In the genomic region with DNA sequence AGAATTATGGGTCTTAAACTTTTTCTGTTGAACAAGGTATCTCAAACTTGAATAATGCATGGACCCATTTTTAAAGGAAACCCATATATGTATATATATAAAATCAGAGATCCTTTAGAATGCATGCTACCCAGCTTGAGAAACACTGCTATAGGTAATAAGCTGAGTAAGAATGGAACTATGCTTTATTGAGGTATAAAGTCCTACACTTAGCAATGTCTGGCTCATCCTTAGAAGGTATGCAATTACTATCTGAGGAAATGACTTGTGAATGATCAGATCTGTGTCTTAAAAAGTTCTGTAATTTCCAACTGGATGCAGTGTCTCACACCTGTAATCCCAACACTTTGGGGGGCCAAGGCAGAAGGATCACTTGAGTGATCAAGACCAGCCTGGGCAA, we compare ENCODE assay signal across 24 cellular contexts. TPM values are rescaled to one million over a fixed set of nuclear protein-coding genes. Genes with fewer than 3 reads are reported as not detected.
DNase-seq lines count a peak whose midpoint lies in the region; ATAC-seq and TF ChIP-seq lines count a peak whose summit lies in the region.
"Had no signal": no experiment of that assay in that cellular context is flagged by ENCODE, and none has a peak within 500 bp of the region (broad histone marks: within the 10 kb centered on the region; RNA-seq: fewer than 3 reads in every experiment).

No MANE protein-coding gene starts in this region.

- CTCF ChIA-PET in activated CD4-positive, alpha-beta T cell treated with anti-CD3 and anti-CD28 coated beads for 36 hours (lab: Charles Lee), result interaction anchor here (3.5 to 5.7 kb wide), 4 partner anchors 11 to 61 kb away, joined by 11 to 75 read pairs (median 41); a partner anchor contains a TSS

- POLR2A ChIA-PET in activated CD4-positive, alpha-beta T cell treated with anti-CD3 and anti-CD28 coated beads for 36 hours (lab: Charles Lee), result interaction anchor here (0.6 to 3.2 kb wide), 2 partner anchors 10 to 15 kb away, joined by 3 to 23 read pairs; no protein-coding TSS in a partner anchor

- peaks cover 28% of the 10 kb centered on the region for H3K79me2 ChIP-seq in Loucy (ENCODE audit: insufficient read depth, low read length)

- no peak for DNase-seq in activated CD4-positive, alpha-beta T cell treated with anti-CD3 and anti-CD28 coated beads for 36 hours
- DNase-seq in activated CD4-positive, alpha-beta T cell treated with anti-CD3 and anti-CD28 coated beads for 4 hours, result no peak
- no peak for DNase-seq in activated naive CD8-positive, alpha-beta T cell treated with anti-CD3 and anti-CD28 coated beads, Interleukin-2, amount 50 U/mL, for 24 hours
- DNase-seq in thyroid gland, result no peak
- DNase-seq: 8988T, H7, islet precursor cell, left ventricle myocardium superior, NCI-H1092, NCI-H187 treated with DMSO at 0.1 percent for 48 hours, NCI-H524 treated with DMSO at 0.1 percent for 48 hours, right cardiac atrium, stomach, T-helper 17 cell had no signal

- ATAC-seq in activated CD4-positive, alpha-beta T cell treated with anti-CD3 and anti-CD28 coated beads for 36 hours, result peak; percentile 30
- no peak for ATAC-seq in activated naive CD8-positive, alpha-beta T cell treated with anti-CD3 and anti-CD28 coated beads, Interleukin-2, amount 50 U/mL, for 24 hours
- no peak for ATAC-seq in esophagus mucosa
- no peak for ATAC-seq in HG03439 (IDR thresholded peaks at IDR 0.05; ENCODE audit: unreplicated experiment)
- ATAC-seq: HepG2, left ventricle myocardium superior, right cardiac atrium, T-helper 17 cell had no signal

- H3K27me3 Mint-ChIP-seq in activated CD4-positive, alpha-beta T cell treated with anti-CD3 and anti-CD28 coated beads for 36 hours, result no peaks in the 10 kb centered on the region
- no peaks in the 10 kb centered on the region for H3K27me3 Mint-ChIP-seq in activated naive CD8-positive, alpha-beta T cell treated with anti-CD3 and anti-CD28 coated beads, Interleukin-2, amount 50 U/mL, for 24 hours
- H3K27me3 Mint-ChIP-seq: T-helper 17 cell had no signal

- H3K4me1 Mint-ChIP-seq in activated CD4-positive, alpha-beta T cell treated with anti-CD3 and anti-CD28 coated beads for 36 hours, result peaks cover 62% of the 10 kb centered on the region
- peaks cover 63% of the 10 kb centered on the region for H3K4me1 Mint-ChIP-seq in activated naive CD8-positive, alpha-beta T cell treated with anti-CD3 and anti-CD28 coated beads, Interleukin-2, amount 50 U/mL, for 24 hours

- TF ChIP-seq POLR2A in thyroid gland (IDR thresholded peaks at IDR 0.05), result no peak

- peaks cover 23% of the 10 kb centered on the region for H3F3A ChIP-seq in Loucy (ENCODE audit: low read depth)

- H3K4me2 ChIP-seq in BLaER1 (peak overlapping the region; percentile 92), Loucy (ENCODE audit: low read depth, low read length, poor library complexity, severe bottlenecking) (peak overlapping the region; percentile 99)

- no peak overlapping the region for H2AFZ ChIP-seq in Loucy (ENCODE audit: low read length)

- H3K9ac ChIP-seq in BLaER1 (no peak overlapping the region), Loucy (ENCODE audit: low read depth, low read length, poor library complexity, severe bottlenecking) (peak overlapping the region; percentile 94)

- no peak overlapping the region for H3K4me3 Mint-ChIP-seq in activated CD4-positive, alpha-beta T cell treated with anti-CD3 and anti-CD28 coated beads for 36 hours
- peak overlapping the region; percentile 52 for H3K4me3 Mint-ChIP-seq in activated naive CD8-positive, alpha-beta T cell treated with anti-CD3 and anti-CD28 coated beads, Interleukin-2, amount 50 U/mL, for 24 hours
- H3K4me3 Mint-ChIP-seq: neural crest cell, T-helper 17 cell, type B pancreatic cell had no signal

- H3K4me3 ChIP-seq in BLaER1 (no peak overlapping the region), Loucy (ENCODE audit: low read length, poor library complexity, severe bottlenecking) (peak overlapping the region; percentile 89), thyroid gland (replicated peaks in 1 of 3) (no peak overlapping the region)
- H3K4me3 ChIP-seq: SJSA1, stomach had no signal

- intact Hi-C loops in activated CD4-positive, alpha-beta T cell treated with anti-CD3 and anti-CD28 coated beads for 36 hours (cut with DNase I, micrococcal nuclease), result loop anchor here in 1 of 2 experiments (5.0 kb wide), 1 partner anchor 565 kb away; no protein-coding TSS in a partner anchor
- intact Hi-C loops in thyroid gland (cut with DNase I), result no loop called here

- H3K27ac ChIP-seq in BLaER1 (no peak overlapping the region), thyroid gland (no peak overlapping the region)
- H3K27ac ChIP-seq: SJSA1 had no signal

- no peaks in the 10 kb centered on the region for H3K27me3 ChIP-seq in BLaER1
- no peaks in the 10 kb centered on the region for H3K27me3 ChIP-seq in Loucy (ENCODE audit: insufficient read depth, low read length, poor library complexity, severe bottlenecking)
- H3K27me3 ChIP-seq in thyroid gland, result no peaks in the 10 kb centered on the region
- H3K27me3 ChIP-seq: SJSA1, stomach had no signal

- no peaks in the 10 kb centered on the region for H4K20me1 ChIP-seq in BLaER1
- peaks cover 5% of the 10 kb centered on the region for H4K20me1 ChIP-seq in Loucy (ENCODE audit: insufficient read depth, low read length, poor library complexity, severe bottlenecking)

- peaks cover 62% of the 10 kb centered on the region for H3K36me3 Mint-ChIP-seq in activated CD4-positive, alpha-beta T cell treated with anti-CD3 and anti-CD28 coated beads for 36 hours (ENCODE audit: low read depth)
- H3K36me3 Mint-ChIP-seq in activated naive CD8-positive, alpha-beta T cell treated with anti-CD3 and anti-CD28 coated beads, Interleukin-2, amount 50 U/mL, for 24 hours (ENCODE audit: low read depth), result peaks cover 62% of the 10 kb centered on the region
- H3K36me3 Mint-ChIP-seq: type B pancreatic cell had no signal

- H3K9me3 ChIP-seq in BLaER1, result no peaks in the 10 kb centered on the region
- H3K9me3 ChIP-seq in Loucy (ENCODE audit: insufficient read depth, low read depth, low read length), result no peaks in the 10 kb centered on the region
- H3K9me3 ChIP-seq in thyroid gland, result no peaks in the 10 kb centered on the region
- H3K9me3 ChIP-seq: SJSA1, stomach had no signal

- H3K9me2 ChIP-seq in Loucy (replicated peaks; ENCODE audit: low read depth, low read length), result no peaks in the 10 kb centered on the region

- peaks cover 2% of the 10 kb centered on the region for H3K9me3 Mint-ChIP-seq in activated CD4-positive, alpha-beta T cell treated with anti-CD3 and anti-CD28 coated beads for 36 hours (ENCODE audit: low read depth)
- H3K9me3 Mint-ChIP-seq in activated naive CD8-positive, alpha-beta T cell treated with anti-CD3 and anti-CD28 coated beads, Interleukin-2, amount 50 U/mL, for 24 hours, result no peaks in the 10 kb centered on the region
- H3K9me3 Mint-ChIP-seq: neural crest cell, type B pancreatic cell had no signal

- no peak for TF ChIP-seq CTCF in Loucy (conservative IDR thresholded peaks at IDR 0.05; ENCODE audit: low read length)
- TF ChIP-seq CTCF in thyroid gland (IDR thresholded peaks at IDR 0.05), result no peak

- H3K27ac Mint-ChIP-seq in activated CD4-positive, alpha-beta T cell treated with anti-CD3 and anti-CD28 coated beads for 36 hours, result no peak overlapping the region
- no peak overlapping the region for H3K27ac Mint-ChIP-seq in activated naive CD8-positive, alpha-beta T cell treated with anti-CD3 and anti-CD28 coated beads, Interleukin-2, amount 50 U/mL, for 24 hours
- H3K27ac Mint-ChIP-seq: T-helper 17 cell, type B pancreatic cell had no signal

- peaks cover 51% of the 10 kb centered on the region for H3K4me1 ChIP-seq in BLaER1
- peaks cover 38% of the 10 kb centered on the region for H3K4me1 ChIP-seq in Loucy (ENCODE audit: insufficient read depth, low read length, poor library complexity, severe bottlenecking)
- peaks cover 3 to 7% of the 10 kb centered on the region in 2 donors for H3K4me1 ChIP-seq in thyroid gland

- H3K36me3 ChIP-seq in BLaER1, result peaks cover 13% of the 10 kb centered on the region; the same call in 1 of the 2 replicates
- H3K36me3 ChIP-seq in Loucy (ENCODE audit: insufficient read depth, low read length), result peaks cover 20% of the 10 kb centered on the region; the same call in 1 of the 2 replicates
- H3K36me3 ChIP-seq in thyroid gland, result no peaks in the 10 kb centered on the region
- H3K36me3 ChIP-seq: SJSA1 had no signal

RNA-seq across cellular contexts. Expression of a gene that starts 11.3 kb away (rescaled TPM):
- total RNA-seq in activated CD4-positive, alpha-beta T cell treated with anti-CD3 and anti-CD28 coated beads for 36 hours, result 100 to 1,000 TPM; 136 to 138 TPM
- total RNA-seq in thyroid gland (1 to 10 TPM in 3 of 4 donors, under 1 TPM in 1; 0.93 to 2.8 (median 2.3) TPM), esophagus mucosa (0.80 TPM)
- total RNA-seq: dermis microvascular lymphatic vessel endothelial cell, glomerular endothelial cell, H7, HepG2, neural crest cell, SJSA1 had no signal

RNA-seq across cellular contexts. Expression of a gene that starts 17.3 kb away (rescaled TPM):
- total RNA-seq in activated CD4-positive, alpha-beta T cell treated with anti-CD3 and anti-CD28 coated beads for 36 hours, result 1 to 10 TPM; 3.7 to 4.3 TPM
- total RNA-seq in thyroid gland (1 to 10 TPM; 1.9 to 2.7 (median 2.3) TPM), esophagus mucosa (6.3 TPM)

RNA-seq across cellular contexts. Expression of a gene that starts 38.8 kb away (rescaled TPM):
- under 1 TPM; 0.11 to 0.14 TPM for total RNA-seq in activated CD4-positive, alpha-beta T cell treated with anti-CD3 and anti-CD28 coated beads for 36 hours
- 10 to 100 TPM; 26.7 to 41.9 (median 32.7) TPM for total RNA-seq in thyroid gland
- 159 TPM for total RNA-seq in esophagus mucosa
- total RNA-seq: SJSA1 had no signal

Comparison
In these comparisons a context has a peak if more than half of its experiments do, and no peak if none do; other contexts are left out.
1. RNA of a gene that starts 11.3 kb away (total RNA-seq): 136 to 138 TPM in activated CD4-positive, alpha-beta T cell treated with anti-CD3 and anti-CD28 coated beads for 36 hours; 0.93 to 2.8 TPM in thyroid gland and 0.80 TPM in esophagus mucosa (single experiment); every median in the first group is over 10 times any median in the second.
2. RNA of a gene that starts 38.8 kb away (total RNA-seq): 159 TPM in esophagus mucosa (single experiment) and 26.7 to 41.9 TPM in thyroid gland; 0.11 to 0.14 TPM in activated CD4-positive, alpha-beta T cell treated with anti-CD3 and anti-CD28 coated beads for 36 hours; every median in the first group is over 10 times any median in the second.